ENCODE assay signal across 1 cellular context in the genomic region with DNA sequence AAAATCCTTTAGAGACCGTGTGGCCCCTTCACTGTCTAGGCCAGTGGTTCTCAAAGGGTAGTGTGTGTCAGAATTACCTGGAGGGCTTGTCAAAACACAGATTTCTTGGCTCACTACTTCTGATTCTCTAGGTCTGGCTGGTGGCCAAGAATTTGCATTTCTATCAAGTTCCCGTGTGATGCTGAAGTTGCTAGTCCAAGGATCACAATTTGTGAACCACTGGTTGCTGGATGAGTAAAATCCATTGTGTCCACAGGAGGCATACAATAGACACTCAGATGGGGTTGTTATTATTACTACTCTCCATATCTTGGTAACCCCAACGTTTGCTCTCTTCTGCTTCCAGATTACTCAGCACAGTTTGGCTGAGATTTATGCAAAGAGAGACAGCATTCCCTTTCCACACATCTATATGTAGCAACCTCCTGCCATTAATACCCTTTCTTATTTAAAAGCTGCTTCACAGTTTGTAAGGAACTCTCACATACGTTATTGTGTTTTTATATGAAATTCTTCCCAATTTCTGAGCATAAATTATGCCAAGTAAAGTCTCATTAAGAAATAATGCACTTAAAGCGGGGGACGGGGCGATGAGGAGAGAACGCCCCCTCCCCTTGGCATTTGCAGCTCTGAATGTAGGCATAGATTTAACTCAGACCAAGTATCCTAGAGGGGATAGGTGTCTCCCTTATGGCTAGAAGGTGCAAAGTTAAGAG.
TF ChIP-seq lines count a peak whose summit lies in the region.

No MANE protein-coding gene starts in this region.

TF ChIP-seq in H1, 55 proteins besides CTCF, POLR2A, EP300 and RAD21 (continued from another document):
- TF ChIP-seq, protein P1, sequence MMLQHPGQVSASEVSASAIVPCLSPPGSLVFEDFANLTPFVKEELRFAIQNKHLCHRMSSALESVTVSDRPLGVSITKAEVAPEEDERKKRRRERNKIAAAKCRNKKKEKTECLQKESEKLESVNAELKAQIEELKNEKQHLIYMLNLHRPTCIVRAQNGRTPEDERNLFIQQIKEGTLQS (IDR thresholded peaks at IDR 0.05; ENCODE audit: insufficient read depth, low read depth, low read length): no peak
